ENCODE assay signal across 1 cellular context in genomic region chr5:1799602-1800469, GRCh38.
TF ChIP-seq lines count a peak whose summit lies in the region.

TSS of gene MRPL36 (minus strand) at chr5:1799837. CDS start at chr5:1798935, 902 bp downstream.

TF ChIP-seq in WTC11, 78 proteins besides CTCF, POLR2A, EP300 and RAD21 (continued from another document):
- TF ChIP-seq STAT6 (CRISPR knock-in tag; conservative IDR thresholded peaks at IDR 0.05; ENCODE audit: low read depth) = no peak
- no peak for TF ChIP-seq EMX1 (CRISPR knock-in tag; IDR thresholded peaks at IDR 0.05)
- TF ChIP-seq GABPB1 (CRISPR knock-in tag; IDR thresholded peaks at IDR 0.05) = no peak
- TF ChIP-seq FOXP1 (CRISPR knock-in tag; IDR thresholded peaks at IDR 0.05; ENCODE audit: borderline replicate concordance) = no peak
- TF ChIP-seq GRHL2 (CRISPR knock-in tag; IDR thresholded peaks at IDR 0.05; ENCODE audit: insufficient replicate concordance, severe bottlenecking) = no peak
- no peak for TF ChIP-seq NFE2L1 (CRISPR knock-in tag; IDR thresholded peaks at IDR 0.05)
- TF ChIP-seq IRF2 (CRISPR knock-in tag; IDR thresholded peaks at IDR 0.05; ENCODE audit: borderline replicate concordance, low read depth) = no peak
